Comparison of ENCODE assay signal across 8 cellular contexts in the genomic region with DNA sequence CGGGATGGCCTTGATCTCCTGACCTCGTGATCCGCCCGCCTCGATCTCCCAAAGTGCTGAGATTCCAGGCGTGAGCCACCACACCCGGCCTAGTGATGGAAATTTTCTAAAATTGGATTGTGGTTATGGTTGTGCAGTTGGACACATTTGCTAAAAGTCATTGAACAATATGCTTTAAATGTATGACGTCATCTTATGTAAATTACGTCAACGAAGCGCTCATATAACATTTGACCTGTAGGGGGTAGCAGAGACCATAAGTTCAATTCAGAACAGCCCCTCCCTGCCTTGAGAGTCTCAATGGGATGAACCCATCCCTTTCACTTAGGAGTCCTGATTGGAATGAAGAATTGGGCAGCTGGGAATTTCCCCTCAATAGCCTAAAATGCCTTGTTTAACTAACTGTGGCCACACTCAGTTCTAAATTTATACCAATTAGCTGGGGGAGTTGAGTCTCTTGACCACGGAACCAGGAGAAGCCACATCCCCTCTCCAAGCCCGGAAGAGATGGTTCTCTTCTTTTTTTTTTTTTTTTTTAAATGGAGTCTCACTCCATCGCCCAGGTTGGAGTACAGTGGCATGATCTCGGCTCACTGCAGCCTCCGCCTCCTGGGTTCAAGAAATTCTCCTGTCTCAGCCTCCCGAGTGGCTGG. TPM values are rescaled to one million over a fixed set of nuclear protein-coding genes. Genes with fewer than 3 reads are reported as not detected.
DNase-seq lines count a peak whose midpoint lies in the region; ATAC-seq and TF ChIP-seq lines count a peak whose summit lies in the region.

No MANE protein-coding gene starts in this region.

- in situ Hi-C loops in Caki2 (cut with HindIII; ENCODE audit: low pct_unique_long_range_greater_than_20kb, low sequenced_read_pairs), result no loop called here

- no peak overlapping the region for H3K4me3 Mint-ChIP-seq in nephron progenitor cell

- H3K4me1 Mint-ChIP-seq in nephron progenitor cell, result no peaks in the 10 kb centered on the region

- DNase-seq in Caki2 (ENCODE audit: low read depth) (peak; percentile 58), HS-5 (ENCODE audit: low read depth) (peak; percentile 61), NCI-H82 (lab: John Stamatoyannopoulos, UW) (peak; percentile 86), activated T-cell treated with anti-CD3 and anti-CD28 coated beads for 24 hours (ENCODE audit: low read depth) (peak; percentile 46), fibroblast of mammary gland (ENCODE audit: low read depth) (peak; percentile 87), nephron progenitor cell (peak; percentile 61)

- no peak overlapping the region for H3K4me3 ChIP-seq in fibroblast of mammary gland (ENCODE audit: control insufficient read depth, low read depth, low read length)

- H3K9me3 Mint-ChIP-seq in nephron progenitor cell, result peaks cover 10% of the 10 kb centered on the region

- no peak overlapping the region for H3K27ac Mint-ChIP-seq in nephron progenitor cell

- peak; percentile 72 for TF ChIP-seq CTCF in fibroblast of mammary gland (conservative IDR thresholded peaks at IDR 0.05; ENCODE audit: control insufficient read depth, insufficient read depth, low read depth, low read length)
- TF ChIP-seq CTCF in nephron progenitor cell (IDR thresholded peaks at IDR 0.05), result peak; percentile 70

- H3K27me3 Mint-ChIP-seq in nephron progenitor cell (ENCODE audit: low read depth, poor library complexity), result peaks cover 72% of the 10 kb centered on the region

- no peaks in the 10 kb centered on the region for H3K36me3 Mint-ChIP-seq in nephron progenitor cell (ENCODE audit: low read depth)

- no peak for ATAC-seq in HG03439 (IDR thresholded peaks at IDR 0.05; ENCODE audit: unreplicated experiment)
- ATAC-seq in HG03520 (IDR thresholded peaks at IDR 0.05; ENCODE audit: unreplicated experiment), result no peak

RNA-seq across cellular contexts. Expression of gene TLE6, which starts 15.2 kb away (rescaled TPM):
- 10.5 and 21.3 TPM in 2 replicates for total RNA-seq in Caki2 (2014; rRNA removed; shearing (Covaris generic); ENCODE audit: low replicate concordance)

RNA-seq across cellular contexts. Expression of gene ZNF77, which starts 17.4 kb away (rescaled TPM):
- total RNA-seq in Caki2 (2014; rRNA removed; shearing (Covaris generic); ENCODE audit: low replicate concordance), result 2.2 TPM in 1 of 2 replicates, not detected in the other
